Comparison of ENCODE assay signal across 12 cellular contexts in the genomic region with DNA sequence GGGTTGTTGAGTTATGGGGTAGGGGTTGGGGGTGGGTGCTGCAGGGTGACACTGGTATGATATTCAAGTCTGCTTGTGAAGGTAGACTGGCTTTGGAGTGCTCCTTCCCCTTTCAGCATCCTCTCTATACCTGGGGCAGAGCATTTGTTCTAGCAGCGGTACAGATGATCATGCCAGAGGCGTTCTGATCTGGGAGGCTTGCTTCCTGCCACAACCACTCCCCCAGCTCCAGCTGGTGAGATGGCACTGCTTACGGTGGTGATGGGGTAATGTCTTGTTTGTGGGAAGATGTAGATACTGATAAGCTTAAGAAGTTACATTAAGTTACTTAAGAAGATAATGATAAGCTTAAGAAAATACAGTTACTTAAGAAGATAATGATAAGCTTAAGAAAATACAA.
A peak's percentile ranks its signal among the peaks of the same experiment; 100 is the strongest.
DNase-seq lines count a peak whose midpoint lies in the region; ATAC-seq lines count a peak whose summit lies in the region.
"Had no signal": no experiment of that assay in that cellular context is flagged by ENCODE, and none has a peak within 500 bp of the region (broad histone marks: within the 10 kb centered on the region; RNA-seq: fewer than 3 reads in every experiment).

No MANE protein-coding gene starts in this region.

- H3K27ac Mint-ChIP-seq in stimulated activated naive CD8-positive, alpha-beta T cell treated with anti-CD3 and anti-CD28 coated beads, Interleukin-15, amount 100 ng/mL, for 72 hours = no peak overlapping the region

- peak; percentile 68 for ATAC-seq in stimulated activated naive CD8-positive, alpha-beta T cell treated with anti-CD3 and anti-CD28 coated beads, Interleukin-15, amount 100 ng/mL, for 72 hours
- ATAC-seq in HG03025 (IDR thresholded peaks at IDR 0.05; ENCODE audit: low FRiP score, unreplicated experiment) = no peak
- ATAC-seq: GM12878, HepG2, left lung had no signal

- no peaks in the 10 kb centered on the region for H3K27me3 Mint-ChIP-seq in stimulated activated naive CD8-positive, alpha-beta T cell treated with anti-CD3 and anti-CD28 coated beads, Interleukin-15, amount 100 ng/mL, for 72 hours

- H3K9me3 Mint-ChIP-seq in stimulated activated naive CD8-positive, alpha-beta T cell treated with anti-CD3 and anti-CD28 coated beads, Interleukin-15, amount 100 ng/mL, for 72 hours = no peaks in the 10 kb centered on the region

- DNase-seq in stimulated activated CD4-positive, alpha-beta T cell treated with anti-CD3 and anti-CD28 coated beads, Interleukin-15, amount 100 ng/mL, for 24 hours = peak; percentile 10
- no peak for DNase-seq in stimulated activated CD4-positive, alpha-beta T cell treated with anti-CD3 and anti-CD28 coated beads, Interleukin-2, amount 100 ng/mL, for 24 hours
- DNase-seq in T-helper 22 cell (ENCODE audit: low read depth) = peak; percentile 61
- peak; percentile 38 for DNase-seq in effector CD4-positive, alpha-beta T cell
- no peak for DNase-seq in stimulated activated naive CD8-positive, alpha-beta T cell treated with anti-CD3 and anti-CD28 coated beads, Interleukin-15, amount 100 ng/mL, for 72 hours
- no peak for DNase-seq in NCI-H2107 treated with DMSO at 0.1 percent for 48 hours (lab: John Stamatoyannopoulos, UW; ENCODE audit: unreplicated experiment)
- DNase-seq in SW480 (ENCODE audit: low spot score) = no peak
- DNase-seq: left lung, NCI-H510A treated with DMSO at 0.1 percent for 48 hours had no signal

- H3K4me1 Mint-ChIP-seq in stimulated activated naive CD8-positive, alpha-beta T cell treated with anti-CD3 and anti-CD28 coated beads, Interleukin-15, amount 100 ng/mL, for 72 hours = peaks cover 25% of the 10 kb centered on the region

- H3K4me3 Mint-ChIP-seq in stimulated activated naive CD8-positive, alpha-beta T cell treated with anti-CD3 and anti-CD28 coated beads, Interleukin-15, amount 100 ng/mL, for 72 hours = no peak overlapping the region

Comparison
In these comparisons a context has a peak if more than half of its experiments do, and no peak if none do; other contexts are left out.
1. DNase-seq: peak in stimulated activated CD4-positive, alpha-beta T cell treated with anti-CD3 and anti-CD28 coated beads, Interleukin-15, amount 100 ng/mL, for 24 hours (single experiment), T-helper 22 cell (single experiment) and effector CD4-positive, alpha-beta T cell (single experiment); none in stimulated activated CD4-positive, alpha-beta T cell treated with anti-CD3 and anti-CD28 coated beads, Interleukin-2, amount 100 ng/mL, for 24 hours (0 of 2), stimulated activated naive CD8-positive, alpha-beta T cell treated with anti-CD3 and anti-CD28 coated beads, Interleukin-15, amount 100 ng/mL, for 72 hours (0 of 2), NCI-H2107 treated with DMSO at 0.1 percent for 48 hours (single experiment) and SW480 (single experiment).